17 cellular contexts compared by ENCODE assay signal in genomic region chrX:151985955-151986354, GRCh38. TPM values are rescaled to one million over a fixed set of nuclear protein-coding genes. Genes with fewer than 3 reads are reported as not detected.
DNase-seq lines count a peak whose midpoint lies in the region; ATAC-seq and TF ChIP-seq lines count a peak whose summit lies in the region.
"Had no signal": no experiment of that assay in that cellular context is flagged by ENCODE, and none has a peak within 500 bp of the region (broad histone marks: within the 10 kb centered on the region; RNA-seq: fewer than 3 reads in every experiment).

No MANE protein-coding gene starts in this region.

- no peaks in the 10 kb centered on the region for H3K36me3 Mint-ChIP-seq in stimulated activated naive B cell treated with anti-CD40 and anti-IgM and Interleukin-4, amounts not matched to agents 10 μg/mL and 1 μg/mL and 100 μg/mL, for 72 hours
- no peaks in the 10 kb centered on the region for H3K36me3 Mint-ChIP-seq in activated CD8-positive, alpha-beta memory T cell treated with anti-CD3 and anti-CD28 coated beads, Interleukin-2, amount 10 ng/mL, durations not matched to agents 7 days and 5 days
- H3K36me3 Mint-ChIP-seq: activated CD4-positive, alpha-beta memory T cell treated with anti-CD3 and anti-CD28 coated beads for 36 hours had no signal

- H3K4me1 Mint-ChIP-seq in stimulated activated naive B cell treated with anti-CD40 and anti-IgM and Interleukin-4, amounts not matched to agents 10 μg/mL and 1 μg/mL and 100 μg/mL, for 72 hours: no peaks in the 10 kb centered on the region
- H3K4me1 Mint-ChIP-seq in activated CD8-positive, alpha-beta memory T cell treated with anti-CD3 and anti-CD28 coated beads, Interleukin-2, amount 10 ng/mL, durations not matched to agents 7 days and 5 days: no peaks in the 10 kb centered on the region
- H3K4me1 Mint-ChIP-seq: neural crest cell, T-helper 17 cell had no signal

- TF ChIP-seq CTCF in right atrium auricular region (IDR thresholded peaks at IDR 0.05) (no peak), brain microvascular endothelial cell (IDR thresholded peaks at IDR 0.05; ENCODE audit: low read depth, low read length, missing control alignments) (no peak), left ventricle myocardium inferior (IDR thresholded peaks at IDR 0.05; ENCODE audit: borderline replicate concordance) (no peak)

- H3K4me3 Mint-ChIP-seq in stimulated activated naive B cell treated with anti-CD40 and anti-IgM and Interleukin-4, amounts not matched to agents 10 μg/mL and 1 μg/mL and 100 μg/mL, for 72 hours: no peak overlapping the region
- H3K4me3 Mint-ChIP-seq in activated CD8-positive, alpha-beta memory T cell treated with anti-CD3 and anti-CD28 coated beads, Interleukin-2, amount 10 ng/mL, durations not matched to agents 7 days and 5 days: no peak overlapping the region
- H3K4me3 Mint-ChIP-seq: activated CD4-positive, alpha-beta memory T cell treated with anti-CD3 and anti-CD28 coated beads for 36 hours; neural crest cell; T-helper 17 cell had no signal

- DNase-seq in Right ventricle myocardium superior: no peak
- no peak for DNase-seq in right atrium auricular region (ENCODE audit: low spot score)
- peak; percentile 60 for DNase-seq in brain microvascular endothelial cell
- DNase-seq in left ventricle myocardium inferior: peak; percentile 20
- no peak for DNase-seq in stimulated activated naive B cell treated with anti-CD40 and anti-IgM and Interleukin-4, amounts not matched to agents 10 μg/mL and 1 μg/mL and 100 μg/mL, for 72 hours
- no peak for DNase-seq in SHP77 treated with DMSO at 0.1 percent for 48 hours (lab: John Stamatoyannopoulos, UW)
- no peak for DNase-seq in DMS79 (lab: John Stamatoyannopoulos, UW)
- no peak for DNase-seq in activated CD8-positive, alpha-beta memory T cell treated with anti-CD3 and anti-CD28 coated beads, Interleukin-2, amount 10 ng/mL, durations not matched to agents 7 days and 5 days
- DNase-seq: ACHN; activated CD4-positive, alpha-beta memory T cell treated with anti-CD3 and anti-CD28 coated beads for 36 hours; activated naive CD4-positive, alpha-beta T cell; DMS79 treated with DMSO at 0.1 percent for 48 hours; NCI-H2081; T-helper 17 cell had no signal

- H3K9me3 ChIP-seq in right atrium auricular region: no peaks in the 10 kb centered on the region
- H3K9me3 ChIP-seq in left ventricle myocardium inferior (replicated peaks): no peaks in the 10 kb centered on the region
- H3K9me3 ChIP-seq: tibial nerve had no signal

- H3K4me3 ChIP-seq in right atrium auricular region: no peak overlapping the region
- no peak overlapping the region for H3K4me3 ChIP-seq in brain microvascular endothelial cell (ENCODE audit: low read depth, low read length)
- no peak overlapping the region for H3K4me3 ChIP-seq in left ventricle myocardium inferior
- H3K4me3 ChIP-seq: smooth muscle cell, tibial nerve had no signal

- H3K36me3 ChIP-seq in right atrium auricular region (no peaks in the 10 kb centered on the region), brain microvascular endothelial cell (replicated peaks) (no peaks in the 10 kb centered on the region), left ventricle myocardium inferior (no peaks in the 10 kb centered on the region)
- H3K36me3 ChIP-seq: tibial nerve had no signal

- intact Hi-C loops in Right ventricle myocardium superior (cut with DNase I) (no loop called here), left ventricle myocardium inferior (cut with micrococcal nuclease) (no loop called here)

- no peak overlapping the region for H3K27ac ChIP-seq in right atrium auricular region
- H3K27ac ChIP-seq in brain microvascular endothelial cell: peak overlapping the region; percentile 53
- H3K27ac ChIP-seq in left ventricle myocardium inferior (replicated peaks): no peak overlapping the region
- H3K27ac ChIP-seq: tibial nerve had no signal

- peak; percentile 38 for ATAC-seq in Right ventricle myocardium superior (ENCODE audit: poor library complexity)
- no peak for ATAC-seq in stimulated activated naive B cell treated with anti-CD40 and anti-IgM and Interleukin-4, amounts not matched to agents 10 μg/mL and 1 μg/mL and 100 μg/mL, for 72 hours (replicated peaks)
- ATAC-seq in activated CD8-positive, alpha-beta memory T cell treated with anti-CD3 and anti-CD28 coated beads, Interleukin-2, amount 10 ng/mL, durations not matched to agents 7 days and 5 days: no peak
- ATAC-seq: T-helper 17 cell had no signal

- no peak overlapping the region for H3K27ac Mint-ChIP-seq in stimulated activated naive B cell treated with anti-CD40 and anti-IgM and Interleukin-4, amounts not matched to agents 10 μg/mL and 1 μg/mL and 100 μg/mL, for 72 hours
- H3K27ac Mint-ChIP-seq in activated CD8-positive, alpha-beta memory T cell treated with anti-CD3 and anti-CD28 coated beads, Interleukin-2, amount 10 ng/mL, durations not matched to agents 7 days and 5 days: no peak overlapping the region
- H3K27ac Mint-ChIP-seq: activated CD4-positive, alpha-beta memory T cell treated with anti-CD3 and anti-CD28 coated beads for 36 hours; T-helper 17 cell had no signal

- no peaks in the 10 kb centered on the region for H3K27me3 Mint-ChIP-seq in stimulated activated naive B cell treated with anti-CD40 and anti-IgM and Interleukin-4, amounts not matched to agents 10 μg/mL and 1 μg/mL and 100 μg/mL, for 72 hours
- no peaks in the 10 kb centered on the region for H3K27me3 Mint-ChIP-seq in activated CD8-positive, alpha-beta memory T cell treated with anti-CD3 and anti-CD28 coated beads, Interleukin-2, amount 10 ng/mL, durations not matched to agents 7 days and 5 days
- H3K27me3 Mint-ChIP-seq: activated CD4-positive, alpha-beta memory T cell treated with anti-CD3 and anti-CD28 coated beads for 36 hours; T-helper 17 cell had no signal

- H3K27me3 ChIP-seq in right atrium auricular region (no peaks in the 10 kb centered on the region), brain microvascular endothelial cell (replicated peaks) (no peaks in the 10 kb centered on the region), left ventricle myocardium inferior (ENCODE audit: low read depth) (no peaks in the 10 kb centered on the region)
- H3K27me3 ChIP-seq: tibial nerve had no signal

- in situ Hi-C loops in brain microvascular endothelial cell (cut with HindIII; ENCODE audit: low pct_ligation_motif_present, low sequenced_read_pairs): no loop called here

- H3K9me3 Mint-ChIP-seq in stimulated activated naive B cell treated with anti-CD40 and anti-IgM and Interleukin-4, amounts not matched to agents 10 μg/mL and 1 μg/mL and 100 μg/mL, for 72 hours: no peaks in the 10 kb centered on the region
- H3K9me3 Mint-ChIP-seq in activated CD8-positive, alpha-beta memory T cell treated with anti-CD3 and anti-CD28 coated beads, Interleukin-2, amount 10 ng/mL, durations not matched to agents 7 days and 5 days (ENCODE audit: low read depth): no peaks in the 10 kb centered on the region
- H3K9me3 Mint-ChIP-seq: activated CD4-positive, alpha-beta memory T cell treated with anti-CD3 and anti-CD28 coated beads for 36 hours had no signal

- CTCF ChIA-PET in activated CD8-positive, alpha-beta memory T cell treated with anti-CD3 and anti-CD28 coated beads, Interleukin-2, amount 10 ng/mL, durations not matched to agents 7 days and 5 days (lab: Charles Lee): no interaction called here

- H3K4me1 ChIP-seq in right atrium auricular region: peaks cover 0 to 3% of the 10 kb centered on the region in 2 donors
- peaks cover 26% of the 10 kb centered on the region for H3K4me1 ChIP-seq in left ventricle myocardium inferior
- H3K4me1 ChIP-seq: tibial nerve had no signal

RNA-seq across cellular contexts. Expression of gene GABRE, which starts 11.5 kb away (rescaled TPM):
- total RNA-seq in Right ventricle myocardium superior: 28.0 TPM
- 10 to 100 TPM in 1 of 2 donors, 1 to 10 TPM in 1; 4.2 to 16.2 TPM for total RNA-seq in right atrium auricular region
- total RNA-seq in left ventricle myocardium inferior: 31.3 TPM
- not detected for total RNA-seq in activated CD8-positive, alpha-beta memory T cell treated with anti-CD3 and anti-CD28 coated beads, Interleukin-2, amount 10 ng/mL, durations not matched to agents 7 days and 5 days
- total RNA-seq: activated CD4-positive, alpha-beta memory T cell treated with anti-CD3 and anti-CD28 coated beads for 36 hours had no signal

Comparison
In these comparisons a context has a peak if more than half of its experiments do, and no peak if none do; other contexts are left out.
1. DNase-seq: peak in brain microvascular endothelial cell (single experiment) and left ventricle myocardium inferior (single experiment); none in Right ventricle myocardium superior (single experiment), right atrium auricular region (single experiment), stimulated activated naive B cell treated with anti-CD40 and anti-IgM and Interleukin-4, amounts not matched to agents 10 μg/mL and 1 μg/mL and 100 μg/mL, for 72 hours (single experiment), SHP77 treated with DMSO at 0.1 percent for 48 hours (single experiment), DMS79 (single experiment) and activated CD8-positive, alpha-beta memory T cell treated with anti-CD3 and anti-CD28 coated beads, Interleukin-2, amount 10 ng/mL, durations not matched to agents 7 days and 5 days (single experiment).
2. RNA of gene GABRE, which starts 11.5 kb away (total RNA-seq): 31.3 TPM in left ventricle myocardium inferior (single experiment), 28.0 TPM in Right ventricle myocardium superior (single experiment) and 4.2 to 16.2 TPM in right atrium auricular region; not detected in activated CD8-positive, alpha-beta memory T cell treated with anti-CD3 and anti-CD28 coated beads, Interleukin-2, amount 10 ng/mL, durations not matched to agents 7 days and 5 days; every median in the first group is over 4 times any median in the second.